ENCODE assay signal across 11 cellular contexts in genomic region chr13:110442946-110443632, GRCh38.
DNase-seq lines count a peak whose midpoint lies in the region; ATAC-seq and TF ChIP-seq lines count a peak whose summit lies in the region.
"Had no signal": no experiment of that assay in that cellular context is flagged by ENCODE, and none has a peak within 500 bp of the region (broad histone marks: within the 10 kb centered on the region; RNA-seq: fewer than 3 reads in every experiment).

No MANE protein-coding gene starts in this region.

- H3K27me3 Mint-ChIP-seq in activated naive CD4-positive, alpha-beta T cell treated with anti-CD3 and anti-CD28 coated beads, Interleukin-2, amount 10 ng/mL, durations not matched to agents 7 days and 5 days, result peaks cover 81% of the 10 kb centered on the region
- peaks cover 51% of the 10 kb centered on the region for H3K27me3 Mint-ChIP-seq in activated naive CD4-positive, alpha-beta T cell treated with anti-CD3 and anti-CD28 coated beads for 36 hours (ENCODE audit: low read depth)
- peaks cover 83% of the 10 kb centered on the region for H3K27me3 Mint-ChIP-seq in activated T-cell treated with anti-CD3 and anti-CD28 coated beads, Interleukin-2, amount 50 U/mL, for 24 hours
- H3K27me3 Mint-ChIP-seq in T-helper 17 cell, result peaks cover 74% of the 10 kb centered on the region

- ATAC-seq in GM18909 (IDR thresholded peaks at IDR 0.05; ENCODE audit: poor library complexity, unreplicated experiment), result no peak
- no peak for ATAC-seq in T-helper 17 cell

- H3K9me3 ChIP-seq in uterus, result no peaks in the 10 kb centered on the region
- no peaks in the 10 kb centered on the region for H3K9me3 ChIP-seq in T-helper 17 cell (ENCODE audit: control insufficient read depth, low read length, poor library complexity, severe bottlenecking)

- no peak overlapping the region for H3K4me3 ChIP-seq in uterus

- H3K27ac Mint-ChIP-seq in activated naive CD4-positive, alpha-beta T cell treated with anti-CD3 and anti-CD28 coated beads, Interleukin-2, amount 10 ng/mL, durations not matched to agents 7 days and 5 days, result no peak overlapping the region
- no peak overlapping the region for H3K27ac Mint-ChIP-seq in activated naive CD4-positive, alpha-beta T cell treated with anti-CD3 and anti-CD28 coated beads for 36 hours
- no peak overlapping the region for H3K27ac Mint-ChIP-seq in activated T-cell treated with anti-CD3 and anti-CD28 coated beads, Interleukin-2, amount 50 U/mL, for 24 hours
- no peak overlapping the region for H3K27ac Mint-ChIP-seq in T-helper 17 cell

- no peaks in the 10 kb centered on the region for H3K9me3 Mint-ChIP-seq in activated naive CD4-positive, alpha-beta T cell treated with anti-CD3 and anti-CD28 coated beads, Interleukin-2, amount 10 ng/mL, durations not matched to agents 7 days and 5 days
- H3K9me3 Mint-ChIP-seq in activated naive CD4-positive, alpha-beta T cell treated with anti-CD3 and anti-CD28 coated beads for 36 hours, result no peaks in the 10 kb centered on the region
- H3K9me3 Mint-ChIP-seq in activated T-cell treated with anti-CD3 and anti-CD28 coated beads, Interleukin-2, amount 50 U/mL, for 24 hours, result no peaks in the 10 kb centered on the region

- no peak overlapping the region for H3K4me3 Mint-ChIP-seq in activated naive CD4-positive, alpha-beta T cell treated with anti-CD3 and anti-CD28 coated beads, Interleukin-2, amount 10 ng/mL, durations not matched to agents 7 days and 5 days
- no peak overlapping the region for H3K4me3 Mint-ChIP-seq in activated naive CD4-positive, alpha-beta T cell treated with anti-CD3 and anti-CD28 coated beads for 36 hours
- no peak overlapping the region for H3K4me3 Mint-ChIP-seq in activated T-cell treated with anti-CD3 and anti-CD28 coated beads, Interleukin-2, amount 50 U/mL, for 24 hours
- no peak overlapping the region for H3K4me3 Mint-ChIP-seq in T-helper 17 cell

- no peak for TF ChIP-seq CTCF in uterus (IDR thresholded peaks at IDR 0.05)

- intact Hi-C loops in activated naive CD4-positive, alpha-beta T cell treated with anti-CD3 and anti-CD28 coated beads for 36 hours (cut with micrococcal nuclease), result no loop called here
- intact Hi-C loops in uterus (cut with DNase I; ENCODE audit: low total_unique reads), result no loop called here

- peak; percentile 13 for DNase-seq in activated naive CD4-positive, alpha-beta T cell treated with anti-CD3 and anti-CD28 coated beads, Interleukin-2, amount 10 ng/mL, durations not matched to agents 7 days and 5 days
- no peak for DNase-seq in activated naive CD4-positive, alpha-beta T cell treated with anti-CD3 and anti-CD28 coated beads for 36 hours
- peak; percentile 70 for DNase-seq in amniotic epithelial cell (ENCODE audit: low read depth)
- DNase-seq in hepatic stellate cell (ENCODE audit: low spot score), result peak; percentile 64
- DNase-seq in uterus, result no peak
- no peak for DNase-seq in activated T-cell treated with anti-CD3 and anti-CD28 coated beads, Interleukin-2, amount 50 U/mL, for 24 hours
- no peak for DNase-seq in T-helper 17 cell
- DNase-seq: activated CD4-positive, alpha-beta T cell treated with anti-CD3 and anti-CD28 coated beads, Interleukin-2, amount 50 U/mL, for 48 hours; amygdala; NCI-H2081 had no signal

- H3K4me1 Mint-ChIP-seq in activated naive CD4-positive, alpha-beta T cell treated with anti-CD3 and anti-CD28 coated beads, Interleukin-2, amount 10 ng/mL, durations not matched to agents 7 days and 5 days, result no peaks in the 10 kb centered on the region
- H3K4me1 Mint-ChIP-seq in activated naive CD4-positive, alpha-beta T cell treated with anti-CD3 and anti-CD28 coated beads for 36 hours (ENCODE audit: low read depth), result no peaks in the 10 kb centered on the region
- H3K4me1 Mint-ChIP-seq in activated T-cell treated with anti-CD3 and anti-CD28 coated beads, Interleukin-2, amount 50 U/mL, for 24 hours (ENCODE audit: low read depth), result no peaks in the 10 kb centered on the region
- peaks cover 3% of the 10 kb centered on the region for H3K4me1 Mint-ChIP-seq in T-helper 17 cell

- no peak for TF ChIP-seq POLR2A in uterus (IDR thresholded peaks at IDR 0.05)

- no peaks in the 10 kb centered on the region for H3K36me3 Mint-ChIP-seq in activated naive CD4-positive, alpha-beta T cell treated with anti-CD3 and anti-CD28 coated beads, Interleukin-2, amount 10 ng/mL, durations not matched to agents 7 days and 5 days
- no peaks in the 10 kb centered on the region for H3K36me3 Mint-ChIP-seq in activated naive CD4-positive, alpha-beta T cell treated with anti-CD3 and anti-CD28 coated beads for 36 hours (ENCODE audit: low read depth)
- no peaks in the 10 kb centered on the region for H3K36me3 Mint-ChIP-seq in activated T-cell treated with anti-CD3 and anti-CD28 coated beads, Interleukin-2, amount 50 U/mL, for 24 hours (ENCODE audit: low read depth)
- peaks cover 3% of the 10 kb centered on the region for H3K36me3 Mint-ChIP-seq in T-helper 17 cell (ENCODE audit: low read depth)

- no peaks in the 10 kb centered on the region for H3K27me3 ChIP-seq in uterus

- no peaks in the 10 kb centered on the region for H3K4me1 ChIP-seq in uterus

- H3K36me3 ChIP-seq in uterus, result no peaks in the 10 kb centered on the region

- CTCF ChIA-PET in activated naive CD4-positive, alpha-beta T cell treated with anti-CD3 and anti-CD28 coated beads, Interleukin-2, amount 10 ng/mL, durations not matched to agents 7 days and 5 days (lab: Charles Lee), result interaction anchor here (1.9 kb wide), 1 partner anchor 222 kb away, joined by 7 read pairs; no protein-coding TSS in a partner anchor
- CTCF ChIA-PET in activated naive CD4-positive, alpha-beta T cell treated with anti-CD3 and anti-CD28 coated beads for 36 hours (lab: Charles Lee), result interaction anchor here (1.0 to 2.3 kb wide), 3 partner anchors 12 to 220 kb away, joined by 3 to 18 read pairs (median 11); no protein-coding TSS in a partner anchor

- peak overlapping the region; percentile 64 to 77 for H3K27ac ChIP-seq in uterus

Comparison
In these comparisons a context has a peak if more than half of its experiments do, and no peak if none do; other contexts are left out.
1. DNase-seq: peak in activated naive CD4-positive, alpha-beta T cell treated with anti-CD3 and anti-CD28 coated beads, Interleukin-2, amount 10 ng/mL, durations not matched to agents 7 days and 5 days (single experiment), amniotic epithelial cell (single experiment) and hepatic stellate cell (single experiment); none in activated naive CD4-positive, alpha-beta T cell treated with anti-CD3 and anti-CD28 coated beads for 36 hours (single experiment), uterus (0 of 2), activated T-cell treated with anti-CD3 and anti-CD28 coated beads, Interleukin-2, amount 50 U/mL, for 24 hours (single experiment) and T-helper 17 cell (0 of 3).